10 cellular contexts compared by ENCODE assay signal in the genomic region with DNA sequence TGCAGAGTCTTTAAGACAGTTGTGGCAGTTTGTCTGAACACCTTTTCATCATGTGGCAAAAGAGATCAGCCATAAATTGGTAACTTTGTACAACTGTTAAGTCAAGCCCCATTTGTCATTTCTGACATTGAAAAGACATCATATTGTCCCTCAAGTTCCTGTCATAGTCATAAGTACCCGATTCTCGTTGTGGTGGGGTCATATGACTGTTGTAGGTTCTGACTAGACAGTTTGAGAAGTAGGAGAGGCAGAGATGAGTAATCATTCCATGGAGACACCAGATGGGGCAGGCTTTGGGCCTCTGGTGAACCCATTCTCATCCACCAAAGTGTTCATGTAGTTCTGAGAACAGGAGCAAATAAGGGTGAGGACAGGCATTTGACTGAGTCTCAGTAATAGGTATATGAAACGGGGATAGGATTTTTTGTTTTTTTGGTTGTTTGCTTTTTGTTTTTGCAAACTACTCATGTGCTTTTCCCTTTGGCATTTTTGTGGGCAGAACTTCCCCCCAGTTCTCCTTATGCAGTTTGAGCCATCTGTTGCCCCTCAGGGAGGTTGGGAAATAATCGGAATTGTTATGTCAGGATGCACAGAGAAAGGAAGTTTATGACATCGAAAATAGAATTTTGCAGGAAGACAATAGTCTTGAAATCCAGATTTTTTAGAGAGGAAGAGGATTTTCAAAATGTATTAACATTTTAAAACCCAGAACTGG.
DNase-seq lines count a peak whose midpoint lies in the region; ATAC-seq, FAIRE-seq and TF ChIP-seq lines count a peak whose summit lies in the region.
"Had no signal": no experiment of that assay in that cellular context is flagged by ENCODE, and none has a peak within 500 bp of the region (broad histone marks: within the 10 kb centered on the region; RNA-seq: fewer than 3 reads in every experiment).

No MANE protein-coding gene starts in this region.

- WGBS in gastroesophageal sphincter (ENCODE audit: low coverage in 1 of 2), 2 donors: 68 to 100% methylated on average over 1 to 4 of the region's 5 CpGs

- H3K27ac ChIP-seq in kidney (ENCODE audit: low read depth in 2 of 2, low read length in 2 of 2) (no peak overlapping the region), gastroesophageal sphincter (no peak overlapping the region)
- H3K27ac ChIP-seq: parathyroid adenoma had no signal

- H3K4me1 ChIP-seq in kidney (ENCODE audit: control insufficient read depth in 1 of 2, insufficient read depth in 1 of 2, low read depth in 1 of 2, low read length in 2 of 2): no peaks in the 10 kb centered on the region
- H3K4me1 ChIP-seq in BE2C: no peaks in the 10 kb centered on the region
- H3K4me1 ChIP-seq in gastroesophageal sphincter: peaks cover 0 to 16% (median 0%) of the 10 kb centered on the region in 3 donors
- H3K4me1 ChIP-seq: parathyroid adenoma had no signal

- TF ChIP-seq CTCF in GM06990 (IDR thresholded peaks at IDR 0.05; ENCODE audit: insufficient read depth, low read length, poor library complexity, severe bottlenecking) (no peak), kidney (IDR thresholded peaks at IDR 0.05; ENCODE audit: borderline replicate concordance, extremely low read depth, insufficient read depth) (no peak), BE2C (IDR thresholded peaks at IDR 0.05; ENCODE audit: low read depth, low read length) (no peak), gastroesophageal sphincter (IDR thresholded peaks at IDR 0.05) (no peak)

- no peak overlapping the region for H3K9ac ChIP-seq in kidney (ENCODE audit: low read length in 2 of 2)
- H3K9ac ChIP-seq: parathyroid adenoma had no signal

- ATAC-seq in GM18870 (IDR thresholded peaks at IDR 0.05; ENCODE audit: unreplicated experiment) (peak; percentile 50), gastroesophageal sphincter (no peak)

- DNase-seq in GM06990 (ENCODE audit: extremely low read depth, insufficient read length) (peak; percentile 40), MV-4-11 (lab: John Stamatoyannopoulos, UW) (peak; percentile 56), iris pigment epithelial cell (ENCODE audit: low read depth) (peak; percentile 4), kidney (no peak), NCI-H345 treated with DMSO at 0.1 percent for 48 hours (lab: John Stamatoyannopoulos, UW; ENCODE audit: unreplicated experiment) (no peak), BE2C (no peak)

- FAIRE-seq in kidney (lab: Jason Lieb, UNC): no peak
- FAIRE-seq: TTC549 had no signal

- TF ChIP-seq EP300 in gastroesophageal sphincter (IDR thresholded peaks at IDR 0.05): no peak

- no peaks in the 10 kb centered on the region for H3K9me3 ChIP-seq in kidney (ENCODE audit: control insufficient read depth in 1 of 2, low read length in 2 of 2)
- H3K9me3 ChIP-seq in BE2C: no peaks in the 10 kb centered on the region; the same call in 1 of the 2 replicates
- no peaks in the 10 kb centered on the region for H3K9me3 ChIP-seq in gastroesophageal sphincter

- H3K36me3 ChIP-seq in GM06990 (ENCODE audit: control insufficient read depth, insufficient read depth, low read length): no peaks in the 10 kb centered on the region
- no peaks in the 10 kb centered on the region for H3K36me3 ChIP-seq in kidney (ENCODE audit: control insufficient read depth in 1 of 2, insufficient read depth in 2 of 2, low read length in 2 of 2)
- H3K36me3 ChIP-seq in BE2C: no peaks in the 10 kb centered on the region
- no peaks in the 10 kb centered on the region for H3K36me3 ChIP-seq in gastroesophageal sphincter

- H3K4me3 ChIP-seq in GM06990 (replicated peaks; ENCODE audit: low read depth, low read length) (no peak overlapping the region), kidney (ENCODE audit: low read length in 2 of 2) (no peak overlapping the region), BE2C (ENCODE audit: low read depth, low read length) (no peak overlapping the region), gastroesophageal sphincter (no peak overlapping the region)

- intact Hi-C loops in kidney (cut with DNase I): no loop called here

- H3K27me3 ChIP-seq in GM06990 (replicated peaks; ENCODE audit: control insufficient read depth, insufficient read depth, low read length): no peaks in the 10 kb centered on the region; the same call in 1 of the 2 replicates
- no peaks in the 10 kb centered on the region for H3K27me3 ChIP-seq in BE2C
- H3K27me3 ChIP-seq in gastroesophageal sphincter: no peaks in the 10 kb centered on the region

- TF ChIP-seq POLR2A in gastroesophageal sphincter (IDR thresholded peaks at IDR 0.05): no peak

Comparison
In these comparisons a context has a peak if more than half of its experiments do, and no peak if none do; other contexts are left out.
1. DNase-seq: peak in GM06990 (single experiment), MV-4-11 (single experiment) and iris pigment epithelial cell (single experiment); none in kidney (single experiment), NCI-H345 treated with DMSO at 0.1 percent for 48 hours (single experiment) and BE2C (single experiment).